In genomic region chr9:134551176-134551575, GRCh38 we compare ENCODE assay signal across 1 cellular context.
TF ChIP-seq lines count a peak whose summit lies in the region.

No MANE protein-coding gene starts in this region.

TF ChIP-seq in IMR-90, 13 proteins besides CTCF, POLR2A, EP300 and RAD21 (continued from another document):
- TF ChIP-seq ELK1 (IDR thresholded peaks at IDR 0.05; ENCODE audit: borderline replicate concordance, low read depth, low read length) (no peak), RFX5 (IDR thresholded peaks at IDR 0.05; ENCODE audit: low read depth, low read length) (no peak), CHD1 (IDR thresholded peaks at IDR 0.05; ENCODE audit: low read depth, low read length) (no peak), USF2 (IDR thresholded peaks at IDR 0.05; ENCODE audit: low read depth, low read length) (no peak), NFE2L2 (IDR thresholded peaks at IDR 0.05; ENCODE audit: low read depth, low read length) (no peak), SMC3 (IDR thresholded peaks at IDR 0.05; ENCODE audit: low read depth, low read length) (no peak), MXI1 (IDR thresholded peaks at IDR 0.05; ENCODE audit: borderline replicate concordance, low read depth, low read length) (no peak)
